ENCODE assay signal across 8 cellular contexts in genomic region chr19:14135985-14136508, GRCh38. TPM values are rescaled to one million over a fixed set of nuclear protein-coding genes. Genes with fewer than 3 reads are reported as not detected.
A peak's percentile ranks its signal among the peaks of the same experiment; 100 is the strongest.
DNase-seq lines count a peak whose midpoint lies in the region; ATAC-seq lines count a peak whose summit lies in the region.

No MANE protein-coding gene starts in this region.

- H3K4me3 Mint-ChIP-seq in T-helper 1 cell treated with Interleukin-12 subunit alpha and Interleukin-12 subunit beta and Interleukin-4 antibody, amounts not matched to agents 30 μg/mL and 1 μg/mL, for 36 hours: peak overlapping the region; percentile 90
- peak overlapping the region; percentile 81 for H3K4me3 Mint-ChIP-seq in activated CD4-positive, alpha-beta memory T cell treated with anti-CD3 and anti-CD28 coated beads for 36 hours
- H3K4me3 Mint-ChIP-seq in immature natural killer cell: peak overlapping the region; percentile 85 to 96 (median 87)

- H3K27ac Mint-ChIP-seq in T-helper 1 cell treated with Interleukin-12 subunit alpha and Interleukin-12 subunit beta and Interleukin-4 antibody, amounts not matched to agents 30 μg/mL and 1 μg/mL, for 36 hours: peak overlapping the region; percentile 90
- peak overlapping the region; percentile 94 for H3K27ac Mint-ChIP-seq in activated CD4-positive, alpha-beta memory T cell treated with anti-CD3 and anti-CD28 coated beads for 36 hours
- peak overlapping the region in 4 of 6 donors; percentile 53 to 79 (median 62) for H3K27ac Mint-ChIP-seq in immature natural killer cell

- peak overlapping the region in 1 of 2 donors; percentile 22 for H3K9ac ChIP-seq in stomach smooth muscle (ENCODE audit: low read length in 2 of 2)

- intact Hi-C loops in activated CD4-positive, alpha-beta memory T cell treated with anti-CD3 and anti-CD28 coated beads for 36 hours (cut with micrococcal nuclease): loop anchor here (1.0 to 5.0 kb wide), 8 partner anchors 19 to 351 kb away; partner anchors contain the start of genes DDX39A and PRKACA

- CTCF ChIA-PET in activated CD4-positive, alpha-beta memory T cell treated with anti-CD3 and anti-CD28 coated beads for 36 hours (lab: Charles Lee): interaction anchor here (0.7 to 2.8 kb wide), 57 partner anchors 10 to 437 kb away, joined by 3 to 37 read pairs (median 5); partner anchors contain the start of genes ADGRE5, DNAJB1, GIPC1 and MISP3

- H3K9me3 Mint-ChIP-seq in T-helper 1 cell treated with Interleukin-12 subunit alpha and Interleukin-12 subunit beta and Interleukin-4 antibody, amounts not matched to agents 30 μg/mL and 1 μg/mL, for 36 hours: no peaks in the 10 kb centered on the region
- no peaks in the 10 kb centered on the region for H3K9me3 Mint-ChIP-seq in activated CD4-positive, alpha-beta memory T cell treated with anti-CD3 and anti-CD28 coated beads for 36 hours
- H3K9me3 Mint-ChIP-seq in immature natural killer cell: no peaks in the 10 kb centered on the region

- H3K4me1 Mint-ChIP-seq in T-helper 1 cell treated with Interleukin-12 subunit alpha and Interleukin-12 subunit beta and Interleukin-4 antibody, amounts not matched to agents 30 μg/mL and 1 μg/mL, for 36 hours (ENCODE audit: low read depth): peaks cover 27% of the 10 kb centered on the region
- H3K4me1 Mint-ChIP-seq in activated CD4-positive, alpha-beta memory T cell treated with anti-CD3 and anti-CD28 coated beads for 36 hours (ENCODE audit: low read depth): peaks cover 30% of the 10 kb centered on the region
- H3K4me1 Mint-ChIP-seq in immature natural killer cell: peaks cover 19 to 24% of the 10 kb centered on the region in 2 donors

- H3K9me3 ChIP-seq in stomach smooth muscle (ENCODE audit: control insufficient read depth in 2 of 2, low read length in 2 of 2): no peaks in the 10 kb centered on the region

- no peaks in the 10 kb centered on the region for H3K27me3 Mint-ChIP-seq in T-helper 1 cell treated with Interleukin-12 subunit alpha and Interleukin-12 subunit beta and Interleukin-4 antibody, amounts not matched to agents 30 μg/mL and 1 μg/mL, for 36 hours (ENCODE audit: low read depth)
- H3K27me3 Mint-ChIP-seq in activated CD4-positive, alpha-beta memory T cell treated with anti-CD3 and anti-CD28 coated beads for 36 hours: no peaks in the 10 kb centered on the region
- peaks cover 2 to 13% (median 4%) of the 10 kb centered on the region in 3 donors for H3K27me3 Mint-ChIP-seq in immature natural killer cell (ENCODE audit: low read depth in 3 of 3)

- POLR2A ChIA-PET in activated CD4-positive, alpha-beta memory T cell treated with anti-CD3 and anti-CD28 coated beads for 36 hours (lab: Charles Lee): interaction anchor here (1.0 to 1.7 kb wide), 8 partner anchors 12 to 279 kb away, joined by 3 to 7 read pairs (median 5); partner anchors contain the start of genes ADGRE5 and MISP3

- no peaks in the 10 kb centered on the region for H3K36me3 ChIP-seq in stomach smooth muscle (ENCODE audit: control insufficient read depth in 2 of 2, insufficient read depth in 2 of 2, low read length in 2 of 2)

- peak overlapping the region; percentile 65 to 77 for H3K4me3 ChIP-seq in stomach smooth muscle (ENCODE audit: low read length in 2 of 2)

- peaks cover 13% of the 10 kb centered on the region for H3K36me3 Mint-ChIP-seq in T-helper 1 cell treated with Interleukin-12 subunit alpha and Interleukin-12 subunit beta and Interleukin-4 antibody, amounts not matched to agents 30 μg/mL and 1 μg/mL, for 36 hours (ENCODE audit: low read depth)
- peaks cover 11% of the 10 kb centered on the region for H3K36me3 Mint-ChIP-seq in activated CD4-positive, alpha-beta memory T cell treated with anti-CD3 and anti-CD28 coated beads for 36 hours
- peaks cover 0 to 4% (median 0%) of the 10 kb centered on the region in 3 donors for H3K36me3 Mint-ChIP-seq in immature natural killer cell

- ATAC-seq in HG02588 (IDR thresholded peaks at IDR 0.05; ENCODE audit: unreplicated experiment): no peak
- ATAC-seq in GM21447 (IDR thresholded peaks at IDR 0.05; ENCODE audit: unreplicated experiment): no peak

- H3K27me3 ChIP-seq in stomach smooth muscle (ENCODE audit: control insufficient read depth in 1 of 2, insufficient read depth in 2 of 2, low read length in 2 of 2): no peaks in the 10 kb centered on the region

- peak overlapping the region; percentile 18 for H3K27ac ChIP-seq in stomach smooth muscle (ENCODE audit: low read length)

- DNase-seq in T-helper 1 cell (no peak), immature natural killer cell (no peak), DMS 273 (lab: John Stamatoyannopoulos, UW; ENCODE audit: unreplicated experiment) (no peak)
- no peak for DNase-seq in activated CD4-positive, alpha-beta memory T cell treated with anti-CD3 and anti-CD28 coated beads for 36 hours

- peaks cover 26% of the 10 kb centered on the region for H3K4me1 ChIP-seq in stomach smooth muscle (ENCODE audit: control insufficient read depth, insufficient read depth, low read length)

RNA-seq across cellular contexts. Expression of gene ASF1B, which starts 0.3 kb away (rescaled TPM):
- 10 to 100 TPM; 67.7 to 70.8 TPM for total RNA-seq in activated CD4-positive, alpha-beta memory T cell treated with anti-CD3 and anti-CD28 coated beads for 36 hours
- polyA plus RNA-seq in immature natural killer cell: 10 to 100 TPM in 1 of 3 donors, 1 to 10 TPM in 2; 7.0 to 11.8 (median 9.7) TPM

RNA-seq across cellular contexts. Expression of gene PRKACA, which starts 18.5 kb away (rescaled TPM):
- 10 to 100 TPM; 64.3 to 65.6 TPM for total RNA-seq in activated CD4-positive, alpha-beta memory T cell treated with anti-CD3 and anti-CD28 coated beads for 36 hours
- 1 to 10 TPM in 2 of 3 donors, under 1 TPM in 1; 0.64 to 1.7 (median 1.4) TPM for polyA plus RNA-seq in immature natural killer cell

RNA-seq across cellular contexts. Expression of gene SAMD1, which starts 45.5 kb away (rescaled TPM):
- total RNA-seq in activated CD4-positive, alpha-beta memory T cell treated with anti-CD3 and anti-CD28 coated beads for 36 hours: 10 to 100 TPM; 74.5 to 77.6 TPM
- 1 to 10 TPM in 2 of 3 donors, not detected in 1; 1.6 to 3.1 TPM for polyA plus RNA-seq in immature natural killer cell

RNA-seq across cellular contexts. Expression of gene C19orf67, which starts 50.5 kb away (rescaled TPM):
- not detected for total RNA-seq in activated CD4-positive, alpha-beta memory T cell treated with anti-CD3 and anti-CD28 coated beads for 36 hours
- not detected for polyA plus RNA-seq in immature natural killer cell
